In genomic region chr11:62153617-62154016, GRCh38 we compare ENCODE assay signal across 36 cellular contexts. TPM values are rescaled to one million over a fixed set of nuclear protein-coding genes. Genes with fewer than 3 reads are reported as not detected.
"Had no signal": no experiment of that assay in that cellular context is flagged by ENCODE, and none has a peak within 500 bp of the region (broad histone marks: within the 10 kb centered on the region; RNA-seq: fewer than 3 reads in every experiment).

No MANE protein-coding gene starts in this region.

- H3K4me1 ChIP-seq: sigmoid colon, testis, transverse colon, upper lobe of left lung, vagina had no signal

- H2AFZ ChIP-seq: hepatocyte had no signal

- H3K36me3 ChIP-seq: ovary had no signal

- H3K27ac Mint-ChIP-seq: memory B cell; naive thymus-derived CD4-positive, alpha-beta T cell; natural killer cell treated with Interleukin-12 subunit alpha and Interleukin-12 subunit beta and Interleukin-15 and Interleukin-18, amount 100 ng/mL, for 72 hours; progenitor cell of endocrine pancreas; stimulated activated memory B cell treated with anti-CD40 and anti-IgM and Interleukin-4, amounts not matched to agents 10 μg/mL and 1 μg/mL and 100 μg/mL, for 72 hours; stimulated activated naive CD8-positive, alpha-beta T cell treated with anti-CD3 and anti-CD28 coated beads, Interleukin-15, amount 100 ng/mL, for 72 hours had no signal

- H3K27me3 Mint-ChIP-seq: memory B cell; natural killer cell treated with Interleukin-12 subunit alpha and Interleukin-12 subunit beta and Interleukin-15 and Interleukin-18, amount 100 ng/mL, for 72 hours; progenitor cell of endocrine pancreas; stimulated activated memory B cell treated with anti-CD40 and anti-IgM and Interleukin-4, amounts not matched to agents 10 μg/mL and 1 μg/mL and 100 μg/mL, for 72 hours had no signal

- DNase-seq: islet precursor cell; left ventricle myocardium inferior; midbrain; mucosa of descending colon; naive thymus-derived CD4-positive, alpha-beta T cell; ovary; sigmoid colon; small intestine; stimulated activated CD4-positive, alpha-beta T cell treated with anti-CD3 and anti-CD28 coated beads, Interleukin-1b, Interleukin-23, amount 100 ng/mL, for 48 hours; stimulated activated CD4-positive, alpha-beta T cell treated with anti-CD3 and anti-CD28 coated beads, Interleukin-2, amount 100 ng/mL, for 48 hours; stimulated activated CD4-positive, alpha-beta T cell treated with anti-CD3 and anti-CD28 coated beads, Interleukin-4, amount 100 ng/mL, for 4 hours; stimulated activated CD8-positive, alpha-beta memory T cell treated with anti-CD3 and anti-CD28 coated beads, Interleukin-4, amount 100 ng/mL, for 48 hours; stimulated activated naive CD4-positive, alpha-beta T cell treated with Interleukin-2 at 50 U/mL for 16 hours; stimulated activated naive CD8-positive, alpha-beta T cell treated with anti-CD3 and anti-CD28 coated beads, Interleukin-15, amount 100 ng/mL, for 72 hours; substantia nigra; testis; thyroid gland; transverse colon; upper lobe of left lung had no signal

- H3K4me3 ChIP-seq: hepatocyte, left ventricle myocardium inferior, lung, mucosa of descending colon, ovary, right atrium auricular region, sigmoid colon, testis, thyroid gland, transverse colon, upper lobe of left lung, vagina had no signal

- H3K9me3 Mint-ChIP-seq: memory B cell; naive thymus-derived CD4-positive, alpha-beta T cell; natural killer cell treated with Interleukin-12 subunit alpha and Interleukin-12 subunit beta and Interleukin-15 and Interleukin-18, amount 100 ng/mL, for 72 hours; stimulated activated memory B cell treated with anti-CD40 and anti-IgM and Interleukin-4, amounts not matched to agents 10 μg/mL and 1 μg/mL and 100 μg/mL, for 72 hours; stimulated activated naive CD8-positive, alpha-beta T cell treated with anti-CD3 and anti-CD28 coated beads, Interleukin-15, amount 100 ng/mL, for 72 hours had no signal

- FAIRE-seq: small intestine had no signal

- H3K4me3 Mint-ChIP-seq: memory B cell; naive thymus-derived CD4-positive, alpha-beta T cell; natural killer cell treated with Interleukin-12 subunit alpha and Interleukin-12 subunit beta and Interleukin-15 and Interleukin-18, amount 100 ng/mL, for 72 hours; stimulated activated memory B cell treated with anti-CD40 and anti-IgM and Interleukin-4, amounts not matched to agents 10 μg/mL and 1 μg/mL and 100 μg/mL, for 72 hours; stimulated activated naive CD8-positive, alpha-beta T cell treated with anti-CD3 and anti-CD28 coated beads, Interleukin-15, amount 100 ng/mL, for 72 hours had no signal

- H3K79me2 ChIP-seq: hepatocyte had no signal

- H3K9me3 ChIP-seq: left ventricle myocardium inferior, mucosa of descending colon, ovary, right atrium auricular region, sigmoid colon, testis, thyroid gland, transverse colon, upper lobe of left lung, vagina had no signal

- H3K27ac ChIP-seq: hepatocyte, left ventricle myocardium inferior, ovary, right atrium auricular region, sigmoid colon, testis, thyroid gland, transverse colon, upper lobe of left lung, vagina had no signal

- H3K27me3 ChIP-seq: hepatocyte, ovary, right atrium auricular region, sigmoid colon, testis, thyroid gland, transverse colon, upper lobe of left lung, vagina had no signal

- H3K4me1 Mint-ChIP-seq: memory B cell; stimulated activated memory B cell treated with anti-CD40 and anti-IgM and Interleukin-4, amounts not matched to agents 10 μg/mL and 1 μg/mL and 100 μg/mL, for 72 hours; stimulated activated naive CD8-positive, alpha-beta T cell treated with anti-CD3 and anti-CD28 coated beads, Interleukin-15, amount 100 ng/mL, for 72 hours had no signal

- H3K4me2 ChIP-seq: hepatocyte had no signal

- ATAC-seq: mucosa of descending colon; naive thymus-derived CD4-positive, alpha-beta T cell; natural killer cell treated with Interleukin-12 subunit alpha and Interleukin-12 subunit beta and Interleukin-15 and Interleukin-18, amount 100 ng/mL, for 72 hours; stimulated activated memory B cell treated with anti-CD40 and anti-IgM and Interleukin-4, amounts not matched to agents 10 μg/mL and 1 μg/mL and 100 μg/mL, for 72 hours; stimulated activated naive CD8-positive, alpha-beta T cell treated with anti-CD3 and anti-CD28 coated beads, Interleukin-15, amount 100 ng/mL, for 72 hours had no signal

RNA-seq across cellular contexts. Expression of gene SCGB1D1, which starts 36.4 kb away (rescaled TPM):
- total RNA-seq: hepatocyte; kidney epithelial cell; left ventricle myocardium inferior; lower leg skin; lung; mesenteric fat pad; mucosa of descending colon; myocyte; naive thymus-derived CD4-positive, alpha-beta T cell; natural killer cell treated with Interleukin-12 subunit alpha and Interleukin-12 subunit beta and Interleukin-15 and Interleukin-18, amount 100 ng/mL, for 72 hours; omental fat pad; ovary; progenitor cell of endocrine pancreas; pulmonary artery endothelial cell; renal cortical epithelial cell; right atrium auricular region; sigmoid colon; testis; thyroid gland; transverse colon; upper lobe of left lung; urinary bladder; vagina had no signal
- polyA plus RNA-seq: hepatocyte; lung; naive thymus-derived CD4-positive, alpha-beta T cell; neural cell; ovary; sigmoid colon; small intestine; urinary bladder had no signal

RNA-seq across cellular contexts. Expression of gene SCGB2A1, which starts 54.9 kb away (rescaled TPM):
- total RNA-seq: hepatocyte; kidney epithelial cell; left ventricle myocardium inferior; mesenteric fat pad; myocyte; naive thymus-derived CD4-positive, alpha-beta T cell; natural killer cell treated with Interleukin-12 subunit alpha and Interleukin-12 subunit beta and Interleukin-15 and Interleukin-18, amount 100 ng/mL, for 72 hours; omental fat pad; progenitor cell of endocrine pancreas; pulmonary artery endothelial cell; renal cortical epithelial cell; right atrium auricular region; sigmoid colon; testis; urinary bladder; vagina had no signal
- polyA plus RNA-seq: hepatocyte; naive thymus-derived CD4-positive, alpha-beta T cell; neural cell; urinary bladder had no signal
